14 cellular contexts compared by ENCODE assay signal in the genomic region with DNA sequence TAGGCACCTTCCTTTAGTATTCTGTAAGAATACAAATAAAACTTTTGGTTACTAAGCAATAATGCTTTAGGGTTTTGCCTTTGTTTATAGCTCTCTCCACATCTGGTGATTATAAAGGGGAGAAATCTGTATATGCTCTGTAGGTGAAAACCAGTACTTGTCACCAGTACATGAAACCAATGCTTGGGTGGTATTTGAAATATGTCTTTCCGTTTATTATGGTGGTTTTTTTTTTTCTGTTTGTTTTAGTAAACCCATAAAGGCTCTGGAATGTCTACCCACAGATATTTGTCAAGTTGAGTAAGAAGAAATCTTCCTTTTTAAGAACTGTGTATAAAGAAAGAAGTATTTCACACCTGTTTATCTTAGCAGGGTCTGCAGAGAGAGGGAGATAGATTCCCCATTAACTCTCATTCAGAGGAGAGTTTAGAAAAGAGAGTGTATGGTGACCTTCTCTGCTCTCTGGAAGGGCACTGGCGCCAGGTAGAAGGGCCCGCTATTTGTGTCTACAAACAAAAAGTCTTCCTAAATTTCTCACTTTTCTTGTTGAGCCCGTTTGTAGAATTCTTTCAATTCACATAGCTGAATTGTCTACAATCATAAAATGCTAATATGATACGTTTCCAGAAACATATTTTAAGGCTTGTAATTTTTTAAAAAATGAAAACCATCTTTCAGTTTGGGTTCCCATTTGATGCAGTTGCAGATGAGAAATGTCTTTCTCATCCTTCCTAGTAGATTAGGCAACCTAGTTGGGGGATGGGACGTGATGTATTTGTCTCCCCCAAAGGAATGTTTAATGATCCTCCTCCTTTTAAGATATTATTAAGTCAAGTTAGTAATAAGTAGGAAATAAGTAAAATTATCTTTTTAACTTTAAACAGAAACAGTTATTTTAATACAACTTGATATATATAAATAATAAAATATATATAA. TPM values are rescaled to one million over a fixed set of nuclear protein-coding genes. Genes with fewer than 3 reads are reported as not detected.
DNase-seq lines count a peak whose midpoint lies in the region; ATAC-seq, FAIRE-seq and TF ChIP-seq lines count a peak whose summit lies in the region.
"Had no signal": no experiment of that assay in that cellular context is flagged by ENCODE, and none has a peak within 500 bp of the region (broad histone marks: within the 10 kb centered on the region; RNA-seq: fewer than 3 reads in every experiment).

No MANE protein-coding gene starts in this region.

- peaks cover 36% of the 10 kb centered on the region for H3K4me1 Mint-ChIP-seq in astrocyte (ENCODE audit: low read depth, unreplicated experiment)

- H3K4me3 Mint-ChIP-seq in astrocyte (ENCODE audit: unreplicated experiment), result peak overlapping the region; percentile 30

- peaks cover 8% of the 10 kb centered on the region for H3K36me3 Mint-ChIP-seq in astrocyte (ENCODE audit: low read depth, unreplicated experiment)

- H3K27ac Mint-ChIP-seq in astrocyte (ENCODE audit: unreplicated experiment), result peak overlapping the region; percentile 99

- H3K4me3 ChIP-seq in HEK293 (ENCODE audit: low read depth, low read length) (no peak overlapping the region), astrocyte (ENCODE audit: insufficient read depth, low read depth, low read length) (no peak overlapping the region), left lung (no peak overlapping the region)
- H3K4me3 ChIP-seq: BLaER1 treated with 17β-estradiol and CSF1 and Interleukin-3, amounts not matched to agents 10 nM and 100 nM; K562 had no signal

- H3K9me3 ChIP-seq in HEK293 (ENCODE audit: control insufficient read depth, insufficient read depth, low read depth, low read length) (no peaks in the 10 kb centered on the region), astrocyte (ENCODE audit: insufficient read depth, low read depth, low read length) (no peaks in the 10 kb centered on the region), left lung (no peaks in the 10 kb centered on the region)

- FAIRE-seq in astrocyte (lab: Jason Lieb, UNC), result no peak
- FAIRE-seq: GM12891, K562 had no signal

- ATAC-seq in left lung, result peak; percentile 50
- ATAC-seq: K562; left ventricle myocardium superior; stimulated activated naive CD8-positive, alpha-beta T cell treated with anti-CD3 and anti-CD28 coated beads, Interleukin-15, Interleukin-2, amounts not matched to agents 100 U/mL and 50 U/mL, for 24 hours had no signal

- no peaks in the 10 kb centered on the region for H3K27me3 Mint-ChIP-seq in astrocyte (ENCODE audit: low read depth, unreplicated experiment)

- peak; percentile 58 for DNase-seq in A172 (ENCODE audit: low spot score)
- DNase-seq in astrocyte (ENCODE audit: low read depth), result peak; percentile 90
- DNase-seq in left lung, result no peak
- no peak for DNase-seq in C1 segment of cervical spinal cord (lab: John Stamatoyannopoulos, UW)
- no peak for DNase-seq in NCI-H1417 treated with DMSO at 0.1 percent for 48 hours (lab: John Stamatoyannopoulos, UW)
- no peak for DNase-seq in NCI-H69 (lab: John Stamatoyannopoulos, UW)
- no peak for DNase-seq in NCI-H345 treated with DMSO at 0.1 percent for 48 hours (lab: John Stamatoyannopoulos, UW; ENCODE audit: unreplicated experiment)
- DNase-seq: activated gamma-delta T cell; left ventricle myocardium superior; stimulated activated naive CD8-positive, alpha-beta T cell treated with anti-CD3 and anti-CD28 coated beads, Interleukin-15, Interleukin-2, amounts not matched to agents 100 U/mL and 50 U/mL, for 24 hours had no signal

- H4K20me1 ChIP-seq in astrocyte (ENCODE audit: insufficient read depth, low read length), result no peaks in the 10 kb centered on the region

- peak overlapping the region; percentile 31 for H3K9ac ChIP-seq in astrocyte (ENCODE audit: low read length)
- H3K9ac ChIP-seq: BLaER1 treated with 17β-estradiol and CSF1 and Interleukin-3, amounts not matched to agents 10 nM and 100 nM had no signal

- peaks cover 47% of the 10 kb centered on the region for H3K79me2 ChIP-seq in astrocyte (ENCODE audit: insufficient read depth, low read length)

- H3K27me3 ChIP-seq in astrocyte (ENCODE audit: insufficient read depth, low read length), result no peaks in the 10 kb centered on the region
- H3K27me3 ChIP-seq in left lung, result no peaks in the 10 kb centered on the region

- no peak overlapping the region for H2AFZ ChIP-seq in astrocyte (ENCODE audit: low read depth, low read length)

- intact Hi-C loops in left lung (cut with DNase I), result no loop called here

- peak overlapping the region; percentile 69 for H3K4me2 ChIP-seq in astrocyte (ENCODE audit: low read length)
- H3K4me2 ChIP-seq: BLaER1 treated with 17β-estradiol and CSF1 and Interleukin-3, amounts not matched to agents 10 nM and 100 nM had no signal

- peaks cover 10% of the 10 kb centered on the region; the same call in 1 of the 2 replicates for H3K4me1 ChIP-seq in HEK293 (ENCODE audit: control insufficient read depth, insufficient read depth, low read length)
- peaks cover 14% of the 10 kb centered on the region for H3K4me1 ChIP-seq in astrocyte (ENCODE audit: insufficient read depth, low read length)
- peaks cover 0 to 4% of the 10 kb centered on the region in 2 donors for H3K4me1 ChIP-seq in left lung
- H3K4me1 ChIP-seq: BLaER1 treated with 17β-estradiol and CSF1 and Interleukin-3, amounts not matched to agents 10 nM and 100 nM had no signal

- H3K27ac ChIP-seq in HEK293 (ENCODE audit: extremely low read depth, low read depth, low read length) (no peak overlapping the region), astrocyte (ENCODE audit: low read depth, low read length) (peak overlapping the region; percentile 61), left lung (peak overlapping the region; percentile 23 to 26)
- H3K27ac ChIP-seq: BLaER1 treated with 17β-estradiol and CSF1 and Interleukin-3, amounts not matched to agents 10 nM and 100 nM had no signal

- CTCF ChIA-PET in HEK293 (lab: Yijun Ruan, JAX), result interaction anchor here (1.5 kb wide), 1 partner anchor 18 kb away, joined by 5 read pairs; no protein-coding TSS in a partner anchor

- no peaks in the 10 kb centered on the region for H3K36me3 ChIP-seq in HEK293 (ENCODE audit: control insufficient read depth in 2 of 2, insufficient read depth in 1 of 2, low read length in 2 of 2)
- H3K36me3 ChIP-seq in astrocyte (ENCODE audit: insufficient read depth, low read length), result no peaks in the 10 kb centered on the region
- H3K36me3 ChIP-seq in left lung, result no peaks in the 10 kb centered on the region

- POLR2A ChIA-PET in HEK293 (lab: Yijun Ruan, JAX), result interaction anchor here (0.9 kb wide), 1 partner anchor 29 kb away, joined by 3 read pairs; no protein-coding TSS in a partner anchor

- H3K9me3 Mint-ChIP-seq in astrocyte (ENCODE audit: unreplicated experiment), result peaks cover 2% of the 10 kb centered on the region

- no peak for TF ChIP-seq CTCF in HEK293 (tag by site-specific recombination; IDR thresholded peaks at IDR 0.05)
- no peak for TF ChIP-seq CTCF in astrocyte (IDR thresholded peaks at IDR 0.05; ENCODE audit: insufficient read depth, low read depth, low read length)
- TF ChIP-seq CTCF in left lung (IDR thresholded peaks at IDR 0.05), result no peak

TF ChIP-seq in HEK293, 187 proteins besides CTCF, POLR2A, EP300 and RAD21:
- no peak for TF ChIP-seq WT1 (tag by site-specific recombination; IDR thresholded peaks at IDR 0.05)
- peak; percentile 33; the same call in 1 of the 2 replicates for TF ChIP-seq ZBTB20 (tag by site-specific recombination; IDR thresholded peaks at IDR 0.05)
- no peak for TF ChIP-seq ZFP3 (tag by site-specific recombination; IDR thresholded peaks at IDR 0.05; ENCODE audit: low read depth)
- TF ChIP-seq, protein P1, sequence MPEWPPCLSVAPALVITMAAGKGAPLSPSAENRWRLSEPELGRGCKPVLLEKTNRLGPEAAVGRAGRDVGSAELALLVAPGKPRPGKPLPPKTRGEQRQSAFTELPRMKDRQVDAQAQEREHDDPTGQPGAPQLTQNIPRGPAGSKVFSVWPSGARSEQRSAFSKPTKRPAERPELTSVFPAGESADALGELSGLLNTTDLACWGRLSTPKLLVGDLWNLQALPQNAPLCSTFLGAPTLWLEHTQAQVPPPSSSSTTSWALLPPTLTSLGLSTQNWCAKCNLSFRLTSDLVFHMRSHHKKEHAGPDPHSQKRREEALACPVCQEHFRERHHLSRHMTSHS (tag by site-specific recombination; IDR thresholded peaks at IDR 0.05), result no peak
- no peak for TF ChIP-seq ZNF366 (tag by site-specific recombination; conservative IDR thresholded peaks at IDR 0.05)
- TF ChIP-seq, protein P2, sequence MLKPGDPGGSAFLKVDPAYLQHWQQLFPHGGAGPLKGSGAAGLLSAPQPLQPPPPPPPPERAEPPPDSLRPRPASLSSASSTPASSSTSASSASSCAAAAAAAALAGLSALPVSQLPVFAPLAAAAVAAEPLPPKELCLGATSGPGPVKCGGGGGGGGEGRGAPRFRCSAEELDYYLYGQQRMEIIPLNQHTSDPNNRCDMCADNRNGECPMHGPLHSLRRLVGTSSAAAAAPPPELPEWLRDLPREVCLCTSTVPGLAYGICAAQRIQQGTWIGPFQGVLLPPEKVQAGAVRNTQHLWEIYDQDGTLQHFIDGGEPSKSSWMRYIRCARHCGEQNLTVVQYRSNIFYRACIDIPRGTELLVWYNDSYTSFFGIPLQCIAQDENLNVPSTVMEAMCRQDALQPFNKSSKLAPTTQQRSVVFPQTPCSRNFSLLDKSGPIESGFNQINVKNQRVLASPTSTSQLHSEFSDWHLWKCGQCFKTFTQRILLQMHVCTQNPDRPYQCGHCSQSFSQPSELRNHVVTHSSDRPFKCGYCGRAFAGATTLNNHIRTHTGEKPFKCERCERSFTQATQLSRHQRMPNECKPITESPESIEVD (tag by site-specific recombination; IDR thresholded peaks at IDR 0.05), result peak; percentile 81
- TF ChIP-seq, protein P3, sequence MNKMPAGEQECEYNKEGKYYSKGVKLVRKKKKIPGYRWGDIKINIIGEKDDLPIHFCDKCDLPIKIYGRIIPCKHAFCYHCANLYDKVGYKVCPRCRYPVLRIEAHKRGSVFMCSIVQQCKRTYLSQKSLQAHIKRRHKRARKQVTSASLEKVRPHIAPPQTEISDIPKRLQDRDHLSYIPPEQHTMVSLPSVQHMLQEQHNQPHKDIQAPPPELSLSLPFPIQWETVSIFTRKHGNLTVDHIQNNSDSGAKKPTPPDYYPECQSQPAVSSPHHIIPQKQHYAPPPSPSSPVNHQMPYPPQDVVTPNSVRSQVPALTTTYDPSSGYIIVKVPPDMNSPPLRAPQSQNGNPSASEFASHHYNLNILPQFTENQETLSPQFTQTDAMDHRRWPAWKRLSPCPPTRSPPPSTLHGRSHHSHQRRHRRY (tag by site-specific recombination; IDR thresholded peaks at IDR 0.05), result no peak
TF ChIP-seq in HEK293: peak in this region for 2.

RNA-seq across cellular contexts. Expression of a gene that starts 33.9 kb away (rescaled TPM):
- 43.2 and 51.4 TPM in 2 replicates for total RNA-seq in A172 (2014; rRNA removed; shearing (Covaris generic))
- 41.2 and 42.4 TPM in 2 replicates for total RNA-seq in astrocyte
- 10 to 100 TPM; 49.6 to 57.5 TPM for total RNA-seq in left lung

Comparison
In these comparisons a context has a peak if more than half of its experiments do, and no peak if none do; other contexts are left out.
1. DNase-seq: peak in A172 (single experiment) and astrocyte (single experiment); none in left lung (0 of 2), C1 segment of cervical spinal cord (0 of 14), NCI-H1417 treated with DMSO at 0.1 percent for 48 hours (single experiment), NCI-H69 (single experiment) and NCI-H345 treated with DMSO at 0.1 percent for 48 hours (single experiment).